ENCODE assay signal across 8 cellular contexts in genomic region chr22:19886605-19887250, GRCh38. TPM values are rescaled to one million over a fixed set of nuclear protein-coding genes. Genes with fewer than 3 reads are reported as not detected.
DNase-seq lines count a peak whose midpoint lies in the region; TF ChIP-seq lines count a peak whose summit lies in the region.

No MANE protein-coding gene starts in this region.

- TF ChIP-seq CTCF in GM10248 (IDR thresholded peaks at IDR 0.05; ENCODE audit: control extremely low read depth, extremely low read depth, low read depth, missing control alignments), result no peak

- peaks cover 65% of the 10 kb centered on the region for H3K79me1 ChIP-seq in trophoblast cell (ENCODE audit: low read length)

- peak overlapping the region; percentile 74 for H2BK12ac ChIP-seq in trophoblast cell (ENCODE audit: low read length)

- peaks cover 40 to 51% of the 10 kb centered on the region in 2 experiments for H3K4me1 ChIP-seq in trophoblast cell (ENCODE audit: control insufficient read depth in 1 of 2, insufficient read depth in 2 of 2, low read length in 2 of 2)

- H3K4me3 ChIP-seq in H7 (ENCODE audit: insufficient read depth, low read depth, low read length), result no peak overlapping the region
- no peak overlapping the region for H3K4me3 ChIP-seq in trophoblast cell (ENCODE audit: low read depth, low read length)

- H4K8ac ChIP-seq in trophoblast cell (ENCODE audit: low read depth, low read length), result no peak overlapping the region

- H3K9me3 ChIP-seq in trophoblast cell (ENCODE audit: insufficient read depth, low read depth, low read length), result no peaks in the 10 kb centered on the region

- no peak overlapping the region for H4K12ac ChIP-seq in trophoblast cell (ENCODE audit: low read depth, low read length)

- no peaks in the 10 kb centered on the region for H3K36me3 ChIP-seq in H7 (replicated peaks; ENCODE audit: control insufficient read depth, insufficient read depth, low read length)
- no peaks in the 10 kb centered on the region for H3K36me3 ChIP-seq in trophoblast cell (ENCODE audit: control insufficient read depth in 1 of 2, insufficient read depth in 2 of 2, low read length in 2 of 2)

- WGBS in trophoblast cell (ENCODE audit: extremely low coverage, insufficient coverage, insufficient read length), result no CpG with 5 or more reads among the region's 12 CpGs

- H2BK120ac ChIP-seq in trophoblast cell (ENCODE audit: insufficient read depth, low read length, poor library complexity), result no peak overlapping the region

- H3K79me2 ChIP-seq in trophoblast cell (ENCODE audit: control insufficient read depth, insufficient read depth, low read length, poor library complexity), result peaks cover 18% of the 10 kb centered on the region

- H3K18ac ChIP-seq in trophoblast cell (ENCODE audit: low read length), result no peak overlapping the region

- POLR2A ChIA-PET in GM10248 (lab: Yijun Ruan, JAX), result no interaction called here

- no peak overlapping the region for H3K4me2 ChIP-seq in trophoblast cell (ENCODE audit: low read length)

- peak overlapping the region; percentile 21 for H3K14ac ChIP-seq in trophoblast cell (ENCODE audit: low read length)

- no peak overlapping the region for H3K9ac ChIP-seq in trophoblast cell (ENCODE audit: low read length)

- DNase-seq in H7 (peak; percentile 59), SKM-1 (lab: John Stamatoyannopoulos, UW; ENCODE audit: unreplicated experiment) (peak; percentile 98), trophoblast cell (peak in 1 of 2 donors; percentile 69), HUDEP-2 (lab: John Stamatoyannopoulos, UW; ENCODE audit: unreplicated experiment in 76 of 76) (no peak), C1 segment of cervical spinal cord (lab: John Stamatoyannopoulos, UW) (no peak), GM10248 (ENCODE audit: extremely low spot score) (no peak), NCI-H1694 (lab: John Stamatoyannopoulos, UW) (no peak)

- H2AK5ac ChIP-seq in trophoblast cell (ENCODE audit: low read length), result peak overlapping the region; percentile 21

- CTCF ChIA-PET in GM10248 (lab: Yijun Ruan, JAX), result interaction anchor here (1.2 to 1.7 kb wide), 4 partner anchors 8 to 156 kb away, joined by 3 to 4 read pairs (median 4); no protein-coding TSS in a partner anchor

- H3K23ac ChIP-seq in trophoblast cell (ENCODE audit: low read length), result no peak overlapping the region

- H3K27me3 ChIP-seq in H7 (ENCODE audit: control insufficient read depth, insufficient read depth, low read length) (no peaks in the 10 kb centered on the region), trophoblast cell (ENCODE audit: insufficient read depth, low read length) (no peaks in the 10 kb centered on the region)

- no peak overlapping the region for H2AFZ ChIP-seq in trophoblast cell (ENCODE audit: insufficient read depth, low read length, poor library complexity)

- H4K91ac ChIP-seq in trophoblast cell (ENCODE audit: low read depth, low read length), result peak overlapping the region; percentile 58

- no peak overlapping the region for H3K4ac ChIP-seq in trophoblast cell (ENCODE audit: low read depth, low read length)

- peak overlapping the region; percentile 3 for H3K27ac ChIP-seq in cingulate gyrus (ENCODE audit: low read depth, low read length)
- no peak overlapping the region for H3K27ac ChIP-seq in trophoblast cell (ENCODE audit: low read depth, low read length)

- H2BK5ac ChIP-seq in trophoblast cell (ENCODE audit: low read depth, low read length, poor library complexity), result no peak overlapping the region

RNA-seq across cellular contexts. Expression of gene GNB1L, which starts 32.1 kb away (rescaled TPM):
- 31.4 and 38.2 TPM in 2 replicates for total RNA-seq in H7 (2014; rRNA removed; shearing (Covaris generic))
- polyA plus RNA-seq in trophoblast cell (2013), result 10.4 and 11.5 TPM in 2 replicates

RNA-seq across cellular contexts. Expression of gene RTL10, which starts 32.1 kb away (rescaled TPM):
- 12.3 and 12.7 TPM in 2 replicates for total RNA-seq in H7 (2014; rRNA removed; shearing (Covaris generic))
- polyA plus RNA-seq in trophoblast cell (2013), result 10.8 and 11.6 TPM in 2 replicates

RNA-seq across cellular contexts. Expression of gene COMT, which starts 54.8 kb away (rescaled TPM):
- total RNA-seq in H7 (2014; rRNA removed; shearing (Covaris generic)), result 1.4 and 1.7 TPM in 2 replicates
- polyA plus RNA-seq in trophoblast cell (2013), result 16.0 and 18.0 TPM in 2 replicates

RNA-seq across cellular contexts. Expression of gene TXNRD2, which starts 54.9 kb away (rescaled TPM):
- 3.3 and 5.0 TPM in 2 replicates for total RNA-seq in H7 (2014; rRNA removed; shearing (Covaris generic))
- polyA plus RNA-seq in trophoblast cell (2013), result 2.2 and 2.6 TPM in 2 replicates

Comparison
In these comparisons a context has a peak if more than half of its experiments do, and no peak if none do; other contexts are left out.
1. DNase-seq: peak in H7 (single experiment) and SKM-1 (single experiment); none in HUDEP-2 (0 of 76), C1 segment of cervical spinal cord (0 of 14), GM10248 (single experiment) and NCI-H1694 (single experiment).